Comparison of ENCODE assay signal across 18 cellular contexts in genomic region chr12:8577879-8578278, GRCh38. TPM values are rescaled to one million over a fixed set of nuclear protein-coding genes. Genes with fewer than 3 reads are reported as not detected.
DNase-seq lines count a peak whose midpoint lies in the region; ATAC-seq and TF ChIP-seq lines count a peak whose summit lies in the region.
"Had no signal": no experiment of that assay in that cellular context is flagged by ENCODE, and none has a peak within 500 bp of the region (broad histone marks: within the 10 kb centered on the region; RNA-seq: fewer than 3 reads in every experiment).

No MANE protein-coding gene starts in this region.

- H3K4me1 Mint-ChIP-seq in endodermal cell: peaks cover 16% of the 10 kb centered on the region

- H3K27me3 Mint-ChIP-seq in endodermal cell (ENCODE audit: insufficient read depth): no peaks in the 10 kb centered on the region

- no peaks in the 10 kb centered on the region for H3K36me3 Mint-ChIP-seq in endodermal cell (ENCODE audit: low read depth)
- H3K36me3 Mint-ChIP-seq: CD14-positive monocyte; CD8-positive, alpha-beta T cell had no signal

- no peak overlapping the region for H3K4me3 Mint-ChIP-seq in endodermal cell
- H3K4me3 Mint-ChIP-seq: CD14-positive monocyte; CD8-positive, alpha-beta T cell; HFFc6 had no signal

- H3K79me2 ChIP-seq in OCI-LY1 (ENCODE audit: insufficient read depth, low read length): no peaks in the 10 kb centered on the region
- no peaks in the 10 kb centered on the region for H3K79me2 ChIP-seq in hepatocyte

- DNase-seq in endodermal cell: no peak
- DNase-seq in NCI-H187 (lab: John Stamatoyannopoulos, UW): no peak
- DNase-seq in hepatocyte (ENCODE audit: low spot score): no peak
- no peak for DNase-seq in NCI-H2081 treated with DMSO at 0.1 percent for 48 hours (lab: John Stamatoyannopoulos, UW)
- DNase-seq: CD8-positive, alpha-beta T cell; COR-L47; GOT3; HCEC 1CT; HFFc6 had no signal

- peak overlapping the region; percentile 3 for H3K4me3 ChIP-seq in OCI-LY1 (ENCODE audit: low read depth, low read length, poor library complexity, severe bottlenecking)
- H3K4me3 ChIP-seq in endodermal cell (ENCODE audit: low read length): no peak overlapping the region
- H3K4me3 ChIP-seq in hepatocyte: no peak overlapping the region
- H3K4me3 ChIP-seq: K562 had no signal

- no peaks in the 10 kb centered on the region for H3K9me3 ChIP-seq in OCI-LY1 (ENCODE audit: low read length)
- no peaks in the 10 kb centered on the region for H3K9me3 ChIP-seq in endodermal cell (ENCODE audit: control insufficient read depth, low read length)
- no peaks in the 10 kb centered on the region for H3K9me3 ChIP-seq in hepatocyte (ENCODE audit: low read depth)

- H3K27me3 ChIP-seq in OCI-LY1 (ENCODE audit: insufficient read depth, low read length): no peaks in the 10 kb centered on the region
- H3K27me3 ChIP-seq in endodermal cell (ENCODE audit: control insufficient read depth, insufficient read depth, low read length, poor library complexity, severe bottlenecking): no peaks in the 10 kb centered on the region
- H3K27me3 ChIP-seq in hepatocyte: no peaks in the 10 kb centered on the region

- H3K9me2 ChIP-seq in OCI-LY1 (ENCODE audit: low read depth, low read length) (no peaks in the 10 kb centered on the region), hepatocyte (replicated peaks; ENCODE audit: insufficient read depth) (no peaks in the 10 kb centered on the region)

- H4K20me1 ChIP-seq in OCI-LY1 (ENCODE audit: insufficient read depth, low read length): no peaks in the 10 kb centered on the region
- no peaks in the 10 kb centered on the region for H4K20me1 ChIP-seq in hepatocyte (ENCODE audit: insufficient read depth, poor library complexity, severe bottlenecking)

- WGBS in endodermal cell (ENCODE audit: insufficient coverage in 1 of 2, insufficient read length in 1 of 2), 2 experiments: 91 to 100% methylated on average over 3 of the region's 3 CpGs
- WGBS in hepatocyte (ENCODE audit: low lambda C conversion rate, missing lambda C conversion rate): 93% methylated on average over 3 of the region's 3 CpGs

- ATAC-seq in HG03469 (IDR thresholded peaks at IDR 0.05; ENCODE audit: unreplicated experiment): no peak
- ATAC-seq: CD8-positive, alpha-beta T cell; K562 had no signal

- H2AFZ ChIP-seq in OCI-LY1 (ENCODE audit: low read length) (peak overlapping the region; percentile 82), hepatocyte (no peak overlapping the region)

- peaks cover 36% of the 10 kb centered on the region for H3K4me1 ChIP-seq in OCI-LY1 (ENCODE audit: insufficient read depth, low read length, severe bottlenecking)
- peaks cover 2% of the 10 kb centered on the region for H3K4me1 ChIP-seq in endodermal cell (ENCODE audit: control insufficient read depth, insufficient read depth, low read length)
- no peaks in the 10 kb centered on the region for H3K4me1 ChIP-seq in hepatocyte (ENCODE audit: insufficient read depth)

- no peaks in the 10 kb centered on the region for H3K9me3 Mint-ChIP-seq in endodermal cell
- H3K9me3 Mint-ChIP-seq: CD14-positive monocyte; CD8-positive, alpha-beta T cell; HFFc6 had no signal

- no peak overlapping the region for H3K27ac Mint-ChIP-seq in endodermal cell
- H3K27ac Mint-ChIP-seq: B cell; CD8-positive, alpha-beta T cell; HFFc6 had no signal

- peak overlapping the region; percentile 73 for H3K27ac ChIP-seq in OCI-LY1 (ENCODE audit: low read depth, low read length, poor library complexity, severe bottlenecking)
- no peak overlapping the region for H3K27ac ChIP-seq in endodermal cell (ENCODE audit: low read depth, low read length)
- H3K27ac ChIP-seq in hepatocyte: no peak overlapping the region
- H3K27ac ChIP-seq: HL-60 had no signal

- peak overlapping the region; percentile 0; the same call in 1 of the 2 replicates for H3K9ac ChIP-seq in OCI-LY1 (ENCODE audit: low read length)
- no peak overlapping the region for H3K9ac ChIP-seq in endodermal cell (ENCODE audit: extremely low read depth, low read length, poor library complexity, severe bottlenecking)

- peak overlapping the region; percentile 27 for H3K4me2 ChIP-seq in OCI-LY1 (ENCODE audit: low read length)
- H3K4me2 ChIP-seq in hepatocyte: no peak overlapping the region

- TF ChIP-seq CTCF in GM12873 (IDR thresholded peaks at IDR 0.05; ENCODE audit: insufficient read depth, low read depth, low read length, missing control alignments) (peak; percentile 2), OCI-LY1 (IDR thresholded peaks at IDR 0.05; ENCODE audit: low read length) (peak; percentile 30; the same call in 1 of the 2 replicates), endodermal cell (conservative IDR thresholded peaks at IDR 0.05) (peak; percentile 51), hepatocyte (IDR thresholded peaks at IDR 0.05; ENCODE audit: poor library complexity) (no peak)

- H3K36me3 ChIP-seq in OCI-LY1 (ENCODE audit: insufficient read depth, low read length) (no peaks in the 10 kb centered on the region), endodermal cell (ENCODE audit: control insufficient read depth, insufficient read depth, low read length) (no peaks in the 10 kb centered on the region), hepatocyte (replicated peaks; ENCODE audit: insufficient read depth, low read depth) (no peaks in the 10 kb centered on the region)

- no peaks in the 10 kb centered on the region for H3F3A ChIP-seq in OCI-LY1 (ENCODE audit: insufficient read depth, low read length)

RNA-seq across cellular contexts. Expression of gene AICDA, which starts 34.8 kb away (rescaled TPM):
- total RNA-seq in endodermal cell (not detected), hepatocyte (0.12 and 0.23 TPM in 2 replicates)
- not detected for polyA plus RNA-seq in endodermal cell (2013, experiment 1 of 2)
- not detected for polyA plus RNA-seq in endodermal cell (2013, experiment 2 of 2)
- polyA plus RNA-seq in hepatocyte: not detected in 2 replicates
- total RNA-seq: CD8-positive, alpha-beta T cell; Daoy; G401; HFFc6; K562 had no signal
- polyA plus RNA-seq: K562 had no signal

RNA-seq across cellular contexts. Expression of gene CLEC4E, which starts 37.2 kb away (rescaled TPM):
- total RNA-seq in endodermal cell (not detected), hepatocyte (not detected in 2 replicates)
- polyA plus RNA-seq in endodermal cell (2013, experiment 1 of 2): not detected
- not detected for polyA plus RNA-seq in endodermal cell (2013, experiment 2 of 2)
- not detected in 2 replicates for polyA plus RNA-seq in hepatocyte
- total RNA-seq: B cell; CD8-positive, alpha-beta T cell; Daoy; G401; HFFc6; K562 had no signal
- polyA plus RNA-seq: K562 had no signal
